ENCODE assay signal across 1 cellular context in the genomic region with DNA sequence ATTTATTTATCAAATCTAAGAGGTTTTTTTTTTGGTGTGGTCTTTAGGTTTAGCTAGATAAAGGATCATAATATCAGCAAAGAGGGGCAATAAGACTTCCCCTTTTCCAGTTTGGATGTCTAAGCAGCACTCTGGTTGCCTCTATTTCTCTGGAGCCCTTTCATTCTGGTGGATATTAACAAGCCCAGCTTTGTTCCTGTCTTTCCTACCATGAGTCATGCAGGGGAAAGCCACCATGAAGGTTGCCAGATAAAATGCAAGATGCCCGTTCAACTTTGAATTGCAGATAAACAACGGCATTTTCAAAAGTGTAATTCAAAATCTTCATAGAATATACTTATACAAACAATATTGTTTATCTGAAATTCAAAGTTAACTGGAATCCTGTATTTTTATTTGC.
TF ChIP-seq lines count a peak whose summit lies in the region.

No MANE protein-coding gene starts in this region.

TF ChIP-seq in SK-N-SH treated with all-trans-retinoic acid at 6 μM for 48 hours, 23 proteins besides CTCF, POLR2A, EP300 and RAD21 (continued from another document):
- TF ChIP-seq, protein P1, sequence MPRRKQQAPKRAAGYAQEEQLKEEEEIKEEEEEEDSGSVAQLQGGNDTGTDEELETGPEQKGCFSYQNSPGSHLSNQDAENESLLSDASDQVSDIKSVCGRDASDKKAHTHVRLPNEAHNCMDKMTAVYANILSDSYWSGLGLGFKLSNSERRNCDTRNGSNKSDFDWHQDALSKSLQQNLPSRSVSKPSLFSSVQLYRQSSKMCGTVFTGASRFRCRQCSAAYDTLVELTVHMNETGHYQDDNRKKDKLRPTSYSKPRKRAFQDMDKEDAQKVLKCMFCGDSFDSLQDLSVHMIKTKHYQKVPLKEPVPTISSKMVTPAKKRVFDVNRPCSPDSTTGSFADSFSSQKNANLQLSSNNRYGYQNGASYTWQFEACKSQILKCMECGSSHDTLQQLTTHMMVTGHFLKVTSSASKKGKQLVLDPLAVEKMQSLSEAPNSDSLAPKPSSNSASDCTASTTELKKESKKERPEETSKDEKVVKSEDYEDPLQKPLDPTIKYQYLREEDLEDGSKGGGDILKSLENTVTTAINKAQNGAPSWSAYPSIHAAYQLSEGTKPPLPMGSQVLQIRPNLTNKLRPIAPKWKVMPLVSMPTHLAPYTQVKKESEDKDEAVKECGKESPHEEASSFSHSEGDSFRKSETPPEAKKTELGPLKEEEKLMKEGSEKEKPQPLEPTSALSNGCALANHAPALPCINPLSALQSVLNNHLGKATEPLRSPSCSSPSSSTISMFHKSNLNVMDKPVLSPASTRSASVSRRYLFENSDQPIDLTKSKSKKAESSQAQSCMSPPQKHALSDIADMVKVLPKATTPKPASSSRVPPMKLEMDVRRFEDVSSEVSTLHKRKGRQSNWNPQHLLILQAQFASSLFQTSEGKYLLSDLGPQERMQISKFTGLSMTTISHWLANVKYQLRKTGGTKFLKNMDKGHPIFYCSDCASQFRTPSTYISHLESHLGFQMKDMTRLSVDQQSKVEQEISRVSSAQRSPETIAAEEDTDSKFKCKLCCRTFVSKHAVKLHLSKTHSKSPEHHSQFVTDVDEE (CRISPR knock-in tag; IDR thresholded peaks at IDR 0.05), result no peak
- TF ChIP-seq, protein P2, sequence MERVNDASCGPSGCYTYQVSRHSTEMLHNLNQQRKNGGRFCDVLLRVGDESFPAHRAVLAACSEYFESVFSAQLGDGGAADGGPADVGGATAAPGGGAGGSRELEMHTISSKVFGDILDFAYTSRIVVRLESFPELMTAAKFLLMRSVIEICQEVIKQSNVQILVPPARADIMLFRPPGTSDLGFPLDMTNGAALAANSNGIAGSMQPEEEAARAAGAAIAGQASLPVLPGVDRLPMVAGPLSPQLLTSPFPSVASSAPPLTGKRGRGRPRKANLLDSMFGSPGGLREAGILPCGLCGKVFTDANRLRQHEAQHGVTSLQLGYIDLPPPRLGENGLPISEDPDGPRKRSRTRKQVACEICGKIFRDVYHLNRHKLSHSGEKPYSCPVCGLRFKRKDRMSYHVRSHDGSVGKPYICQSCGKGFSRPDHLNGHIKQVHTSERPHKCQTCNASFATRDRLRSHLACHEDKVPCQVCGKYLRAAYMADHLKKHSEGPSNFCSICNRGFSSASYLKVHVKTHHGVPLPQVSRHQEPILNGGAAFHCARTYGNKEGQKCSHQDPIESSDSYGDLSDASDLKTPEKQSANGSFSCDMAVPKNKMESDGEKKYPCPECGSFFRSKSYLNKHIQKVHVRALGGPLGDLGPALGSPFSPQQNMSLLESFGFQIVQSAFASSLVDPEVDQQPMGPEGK (CRISPR knock-in tag; IDR thresholded peaks at IDR 0.05; ENCODE audit: borderline replicate concordance), result no peak
- TF ChIP-seq ZNF565 (CRISPR knock-in tag; conservative IDR thresholded peaks at IDR 0.05; ENCODE audit: low read depth), result no peak
- TF ChIP-seq PPARA (CRISPR knock-in tag; IDR thresholded peaks at IDR 0.05; ENCODE audit: borderline replicate concordance), result no peak
- TF ChIP-seq ZNF70 (CRISPR knock-in tag; IDR thresholded peaks at IDR 0.05), result no peak
- TF ChIP-seq GLIS3 (CRISPR knock-in tag; IDR thresholded peaks at IDR 0.05), result no peak
- no peak for TF ChIP-seq ZNF8 (CRISPR knock-in tag; IDR thresholded peaks at IDR 0.05)
- TF ChIP-seq CSDC2 (CRISPR knock-in tag; IDR thresholded peaks at IDR 0.05), result no peak
- TF ChIP-seq RARB (CRISPR knock-in tag; IDR thresholded peaks at IDR 0.05), result no peak
- TF ChIP-seq, protein P3, sequence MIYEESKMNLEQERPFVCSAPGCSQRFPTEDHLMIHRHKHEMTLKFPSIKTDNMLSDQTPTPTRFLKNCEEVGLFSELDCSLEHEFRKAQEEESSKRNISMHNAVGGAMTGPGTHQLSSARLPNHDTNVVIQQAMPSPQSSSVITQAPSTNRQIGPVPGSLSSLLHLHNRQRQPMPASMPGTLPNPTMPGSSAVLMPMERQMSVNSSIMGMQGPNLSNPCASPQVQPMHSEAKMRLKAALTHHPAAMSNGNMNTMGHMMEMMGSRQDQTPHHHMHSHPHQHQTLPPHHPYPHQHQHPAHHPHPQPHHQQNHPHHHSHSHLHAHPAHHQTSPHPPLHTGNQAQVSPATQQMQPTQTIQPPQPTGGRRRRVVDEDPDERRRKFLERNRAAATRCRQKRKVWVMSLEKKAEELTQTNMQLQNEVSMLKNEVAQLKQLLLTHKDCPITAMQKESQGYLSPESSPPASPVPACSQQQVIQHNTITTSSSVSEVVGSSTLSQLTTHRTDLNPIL (CRISPR knock-in tag; IDR thresholded peaks at IDR 0.05; ENCODE audit: low read depth), result no peak
- no peak for TF ChIP-seq SNAI2 (CRISPR knock-in tag; IDR thresholded peaks at IDR 0.05)
- TF ChIP-seq ISL1 (CRISPR knock-in tag; IDR thresholded peaks at IDR 0.05), result no peak
- TF ChIP-seq ESRRG (CRISPR knock-in tag; IDR thresholded peaks at IDR 0.05), result no peak
